9 cellular contexts compared by ENCODE assay signal in genomic region chr2:110679337-110679707, GRCh38.
DNase-seq lines count a peak whose midpoint lies in the region; ATAC-seq and TF ChIP-seq lines count a peak whose summit lies in the region.
"Had no signal": no experiment of that assay in that cellular context is flagged by ENCODE, and none has a peak within 500 bp of the region (broad histone marks: within the 10 kb centered on the region; RNA-seq: fewer than 3 reads in every experiment).

No MANE protein-coding gene starts in this region.

- intact Hi-C loops in dendritic cell treated with granulocyte-macrophage colony-stimulating factor and Interleukin-4, amounts not matched to agents 40 ng/mL and 50 ng/mL, for 4 days (cut with micrococcal nuclease): loop anchor here (10.0 kb wide), 1 partner anchor 75 kb away; no protein-coding TSS in a partner anchor

- H3K4me3 Mint-ChIP-seq in dendritic cell treated with granulocyte-macrophage colony-stimulating factor and Interleukin-4, amounts not matched to agents 40 ng/mL and 50 ng/mL, for 4 days: peak overlapping the region; percentile 88

- H3K4me3 ChIP-seq in NB4 (ENCODE audit: low read depth, low read length): peak overlapping the region; percentile 95
- H3K4me3 ChIP-seq in retinal pigment epithelial cell (ENCODE audit: low read length): no peak overlapping the region

- no peak for ATAC-seq in HG02970 (IDR thresholded peaks at IDR 0.05; ENCODE audit: low FRiP score, unreplicated experiment)

- H3K36me3 Mint-ChIP-seq in dendritic cell treated with granulocyte-macrophage colony-stimulating factor and Interleukin-4, amounts not matched to agents 40 ng/mL and 50 ng/mL, for 4 days (ENCODE audit: low read depth): peaks cover 7% of the 10 kb centered on the region

- no peaks in the 10 kb centered on the region for H3K9me3 Mint-ChIP-seq in dendritic cell treated with granulocyte-macrophage colony-stimulating factor and Interleukin-4, amounts not matched to agents 40 ng/mL and 50 ng/mL, for 4 days

- TF ChIP-seq CTCF in NB4 (IDR thresholded peaks at IDR 0.05; ENCODE audit: low read depth, low read length): peak; percentile 12
- TF ChIP-seq CTCF in retinal pigment epithelial cell (conservative IDR thresholded peaks at IDR 0.05; ENCODE audit: low read depth, low read length): peak; percentile 9

- no peak for TF ChIP-seq POLR2A in NB4 (IDR thresholded peaks at IDR 0.05; ENCODE audit: extremely low read depth, insufficient read length)

- DNase-seq in SKM-1 treated with dmso at 0.1 percent for 144 hours (lab: John Stamatoyannopoulos, UW; ENCODE audit: unreplicated experiment): peak; percentile 5
- no peak for DNase-seq in SKM-1 (lab: John Stamatoyannopoulos, UW; ENCODE audit: unreplicated experiment)
- peak; percentile 45 for DNase-seq in NB4 (ENCODE audit: low read depth)
- no peak for DNase-seq in retinal pigment epithelial cell (ENCODE audit: low read depth)
- DNase-seq in DMS153 (lab: John Stamatoyannopoulos, UW): no peak
- DNase-seq in stimulated activated CD4-positive, alpha-beta T cell treated with anti-CD3 and anti-CD28 coated beads, Interleukin-2, amount 100 ng/mL, for 48 hours: no peak
- DNase-seq: central memory CD4-positive, alpha-beta T cell had no signal

- H3K4me1 Mint-ChIP-seq in dendritic cell treated with granulocyte-macrophage colony-stimulating factor and Interleukin-4, amounts not matched to agents 40 ng/mL and 50 ng/mL, for 4 days (ENCODE audit: low read depth): peaks cover 29% of the 10 kb centered on the region

- H3K27ac Mint-ChIP-seq in dendritic cell treated with granulocyte-macrophage colony-stimulating factor and Interleukin-4, amounts not matched to agents 40 ng/mL and 50 ng/mL, for 4 days: peak overlapping the region; percentile 89

- no peaks in the 10 kb centered on the region for H3K27me3 Mint-ChIP-seq in dendritic cell treated with granulocyte-macrophage colony-stimulating factor and Interleukin-4, amounts not matched to agents 40 ng/mL and 50 ng/mL, for 4 days

Comparison
In these comparisons a context has a peak if more than half of its experiments do, and no peak if none do; other contexts are left out.
1. DNase-seq: peak in SKM-1 treated with dmso at 0.1 percent for 144 hours (single experiment) and NB4 (single experiment); none in SKM-1 (single experiment), retinal pigment epithelial cell (single experiment), DMS153 (single experiment) and stimulated activated CD4-positive, alpha-beta T cell treated with anti-CD3 and anti-CD28 coated beads, Interleukin-2, amount 100 ng/mL, for 48 hours (0 of 2).